1 cellular context compared by ENCODE assay signal in genomic region chr1:59947047-59947938, GRCh38.
TF ChIP-seq lines count a peak whose summit lies in the region.

No MANE protein-coding gene starts in this region.

TF ChIP-seq in HepG2, 621 proteins besides CTCF, POLR2A, EP300 and RAD21 (continued from another document):
- TF ChIP-seq HMGXB4 (CRISPR knock-in tag; IDR thresholded peaks at IDR 0.05; ENCODE audit: borderline replicate concordance in 1 of 2, low read depth in 1 of 2) (peak in 1 of 2 experiments; percentile 59; a peak in 1 of 4 replicates), SOX6 (IDR thresholded peaks at IDR 0.05) (no peak), SOX6 (CRISPR knock-in tag; IDR thresholded peaks at IDR 0.05) (peak; percentile 23; the same call in 1 of the 2 replicates), SALL1 (CRISPR knock-in tag; IDR thresholded peaks at IDR 0.05) (peak; percentile 33; the same call in 1 of the 2 replicates), MAFF (IDR thresholded peaks at IDR 0.05; ENCODE audit: low read depth, low read length) (no peak), AKNA (CRISPR knock-in tag; IDR thresholded peaks at IDR 0.05; ENCODE audit: borderline replicate concordance) (no peak), ZNF331 (CRISPR knock-in tag; IDR thresholded peaks at IDR 0.05) (peak; percentile 21; the same call in 1 of the 2 replicates), CREB1 (IDR thresholded peaks at IDR 0.05) (no peak), CREB1 (CRISPR knock-in tag; IDR thresholded peaks at IDR 0.05) (peak; percentile 53; the same call in 1 of the 2 replicates), ZMYM4 (CRISPR knock-in tag; IDR thresholded peaks at IDR 0.05) (0 out of 2 replicates have a peak, but pooled peaks have one; percentile 19), HNF1B (CRISPR knock-in tag; IDR thresholded peaks at IDR 0.05) (peak; percentile 23; the same call in 1 of the 2 replicates), FOXA3 (CRISPR knock-in tag; IDR thresholded peaks at IDR 0.05) (peak; percentile 46), TFAP4 (IDR thresholded peaks at IDR 0.05; ENCODE audit: borderline replicate concordance, low read depth) (peak; percentile 71; the same call in 1 of the 2 replicates), HMGXB3 (CRISPR knock-in tag; IDR thresholded peaks at IDR 0.05; ENCODE audit: borderline replicate concordance) (no peak), ERF (CRISPR knock-in tag; IDR thresholded peaks at IDR 0.05) (peak; percentile 51; the same call in 1 of the 2 replicates), IKZF5 (CRISPR knock-in tag; IDR thresholded peaks at IDR 0.05) (0 out of 2 replicates have a peak, but pooled peaks have one; percentile 21), SOX13 (IDR thresholded peaks at IDR 0.05) (no peak), SOX13 (CRISPR knock-in tag; conservative IDR thresholded peaks at IDR 0.05 in 1 of 2, IDR thresholded peaks at IDR 0.05 in 1 of 2) (0 out of 4 replicates have a peak, but pooled peaks of 1 of the 2 experiments have one; percentile 4), KDM2A (CRISPR knock-in tag; IDR thresholded peaks at IDR 0.05; ENCODE audit: borderline replicate concordance, low read depth) (no peak), ZNF691 (CRISPR knock-in tag; IDR thresholded peaks at IDR 0.05; ENCODE audit: borderline replicate concordance, low read depth) (no peak), SMAD3 (CRISPR knock-in tag; IDR thresholded peaks at IDR 0.05) (0 out of 2 replicates have a peak, but pooled peaks have one; percentile 36), YEATS2 (CRISPR knock-in tag; IDR thresholded peaks at IDR 0.05; ENCODE audit: borderline replicate concordance) (peak; percentile 38; the same call in 1 of the 2 replicates), KLF16 (CRISPR knock-in tag; IDR thresholded peaks at IDR 0.05) (peak in 1 of 2 experiments; percentile 53; a peak in 1 of 4 replicates), SMC3 (IDR thresholded peaks at IDR 0.05; ENCODE audit: low read length) (peak; percentile 99), STAG1 (CRISPR knock-in tag; IDR thresholded peaks at IDR 0.05) (peak; percentile 98), HOXA3 (CRISPR knock-in tag; IDR thresholded peaks at IDR 0.05) (peak; percentile 14; the same call in 1 of the 2 replicates), IRF2 (CRISPR knock-in tag; IDR thresholded peaks at IDR 0.05) (peak; percentile 25; the same call in 1 of the 2 replicates), MIXL1 (CRISPR knock-in tag; IDR thresholded peaks at IDR 0.05) (peak; percentile 55; the same call in 1 of the 2 replicates), ZNF781 (CRISPR knock-in tag; IDR thresholded peaks at IDR 0.05; ENCODE audit: borderline replicate concordance, not compliant biosample characterization) (no peak)
TF ChIP-seq in HepG2: peak in this region for 23.
